17 cellular contexts compared by ENCODE assay signal in genomic region chr2:146246017-146246733, GRCh38.
A peak's percentile ranks its signal among the peaks of the same experiment; 100 is the strongest.
DNase-seq lines count a peak whose midpoint lies in the region; ATAC-seq and TF ChIP-seq lines count a peak whose summit lies in the region.
"Had no signal": no experiment of that assay in that cellular context is flagged by ENCODE, and none has a peak within 500 bp of the region (broad histone marks: within the 10 kb centered on the region; RNA-seq: fewer than 3 reads in every experiment).

No MANE protein-coding gene starts in this region.

- no peak for TF ChIP-seq EP300 in suprapubic skin (IDR thresholded peaks at IDR 0.05)

- H3K4me3 Mint-ChIP-seq in HFFc6 (no peak overlapping the region; the same call in 1 of the 2 replicates), natural killer cell (no peak overlapping the region)
- H3K4me3 Mint-ChIP-seq: activated CD8-positive, alpha-beta memory T cell treated with anti-CD3 and anti-CD28 coated beads, Interleukin-2, amount 10 ng/mL, durations not matched to agents 7 days and 5 days had no signal

- DNase-seq in COLO829 (ENCODE audit: low spot score) (peak; percentile 9), HFFc6 (peak; percentile 55), RWPE2 (ENCODE audit: low spot score) (no peak), fibroblast of the aortic adventitia (ENCODE audit: low read depth) (peak; percentile 5), spleen (no peak), natural killer cell (no peak), suprapubic skin (ENCODE audit: low spot score in 2 of 2) (no peak)
- no peak for DNase-seq in effector CD8-positive, alpha-beta T cell (lab: John Stamatoyannopoulos, UW)
- DNase-seq: activated CD8-positive, alpha-beta memory T cell treated with anti-CD3 and anti-CD28 coated beads, Interleukin-2, amount 10 ng/mL, durations not matched to agents 7 days and 5 days; dermis blood vessel endothelial cell; heart right ventricle; left ventricle myocardium superior; NCI-H1694; NCI-H748 treated with DMSO at 0.1 percent for 48 hours; SIG-M5; stimulated activated CD4-positive, alpha-beta T cell treated with anti-CD3 and anti-CD28 coated beads, Interleukin-15, amount 100 ng/mL, for 24 hours had no signal

- no peaks in the 10 kb centered on the region for H3K9me3 ChIP-seq in RWPE2 (ENCODE audit: severe bottlenecking)
- no peaks in the 10 kb centered on the region for H3K9me3 ChIP-seq in spleen
- H3K9me3 ChIP-seq in suprapubic skin: no peaks in the 10 kb centered on the region
- H3K9me3 ChIP-seq: heart right ventricle had no signal

- no peaks in the 10 kb centered on the region for H3K27me3 ChIP-seq in RWPE2 (ENCODE audit: insufficient read depth, poor library complexity, severe bottlenecking)
- H3K27me3 ChIP-seq in spleen (replicated peaks in 1 of 7): no peaks in the 10 kb centered on the region
- H3K27me3 ChIP-seq in suprapubic skin: no peaks in the 10 kb centered on the region
- H3K27me3 ChIP-seq: heart right ventricle had no signal

- H3K4me3 ChIP-seq in RWPE2 (ENCODE audit: severe bottlenecking) (no peak overlapping the region), fibroblast of the aortic adventitia (ENCODE audit: low read depth, low read length) (no peak overlapping the region), spleen (no peak overlapping the region), suprapubic skin (no peak overlapping the region)
- H3K4me3 ChIP-seq: heart right ventricle had no signal

- no peaks in the 10 kb centered on the region for H3K27me3 Mint-ChIP-seq in HFFc6 (ENCODE audit: insufficient read depth)
- H3K27me3 Mint-ChIP-seq in natural killer cell (ENCODE audit: low read depth in 2 of 2): no peaks in the 10 kb centered on the region
- H3K27me3 Mint-ChIP-seq: activated CD8-positive, alpha-beta memory T cell treated with anti-CD3 and anti-CD28 coated beads, Interleukin-2, amount 10 ng/mL, durations not matched to agents 7 days and 5 days had no signal

- H3K4me1 Mint-ChIP-seq in HFFc6 (ENCODE audit: low read depth) (peaks cover 15% of the 10 kb centered on the region; the same call in 1 of the 2 replicates), natural killer cell (no peaks in the 10 kb centered on the region)
- H3K4me1 Mint-ChIP-seq: activated CD8-positive, alpha-beta memory T cell treated with anti-CD3 and anti-CD28 coated beads, Interleukin-2, amount 10 ng/mL, durations not matched to agents 7 days and 5 days had no signal

- H3K9me3 Mint-ChIP-seq in HFFc6 (peaks cover 6% of the 10 kb centered on the region; the same call in 1 of the 2 replicates), natural killer cell (peaks cover 7 to 14% of the 10 kb centered on the region in 2 donors)

- TF ChIP-seq CTCF in HFFc6 (IDR thresholded peaks at IDR 0.05) (no peak), RWPE2 (IDR thresholded peaks at IDR 0.05; ENCODE audit: poor library complexity, severe bottlenecking) (no peak), fibroblast of the aortic adventitia (IDR thresholded peaks at IDR 0.05; ENCODE audit: insufficient read depth, low read length) (no peak), spleen (IDR thresholded peaks at IDR 0.05 in 8 of 11, conservative IDR thresholded peaks at IDR 0.05 in 3 of 11) (no peak), natural killer cell (IDR thresholded peaks at IDR 0.05) (no peak), suprapubic skin (IDR thresholded peaks at IDR 0.05) (no peak)

- TF ChIP-seq POLR2A in spleen (IDR thresholded peaks at IDR 0.05): no peak
- no peak for TF ChIP-seq POLR2A in suprapubic skin (IDR thresholded peaks at IDR 0.05)

- H3K4me1 ChIP-seq in RWPE2 (ENCODE audit: insufficient read depth, poor library complexity, severe bottlenecking) (no peaks in the 10 kb centered on the region), spleen (no peaks in the 10 kb centered on the region), suprapubic skin (no peaks in the 10 kb centered on the region)
- H3K4me1 ChIP-seq: heart right ventricle had no signal

- WGBS in spleen, 5 donors: 33 to 53% (median 38%) methylated on average over 3 of the region's 3 CpGs
- 48% methylated on average over 3 of the region's 3 CpGs for WGBS in suprapubic skin

- ATAC-seq in RWPE2 (ENCODE audit: low read depth) (peak; percentile 52; the same call in 1 of the 3 replicates), natural killer cell (no peak)
- ATAC-seq: activated CD8-positive, alpha-beta memory T cell treated with anti-CD3 and anti-CD28 coated beads, Interleukin-2, amount 10 ng/mL, durations not matched to agents 7 days and 5 days; activated naive CD4-positive, alpha-beta T cell treated with anti-CD3 and anti-CD28 coated beads, Interleukin-2, amount 50 U/mL, for 72 hours; heart right ventricle; left ventricle myocardium superior had no signal

- H3K36me3 Mint-ChIP-seq in HFFc6 (ENCODE audit: low read depth) (no peaks in the 10 kb centered on the region), natural killer cell (no peaks in the 10 kb centered on the region)
- H3K36me3 Mint-ChIP-seq: activated CD8-positive, alpha-beta memory T cell treated with anti-CD3 and anti-CD28 coated beads, Interleukin-2, amount 10 ng/mL, durations not matched to agents 7 days and 5 days; activated naive CD4-positive, alpha-beta T cell treated with anti-CD3 and anti-CD28 coated beads, Interleukin-2, amount 50 U/mL, for 72 hours had no signal

- H3K27ac Mint-ChIP-seq in HFFc6 (no peak overlapping the region; the same call in 1 of the 2 replicates), natural killer cell (no peak overlapping the region)
- H3K27ac Mint-ChIP-seq: activated CD8-positive, alpha-beta memory T cell treated with anti-CD3 and anti-CD28 coated beads, Interleukin-2, amount 10 ng/mL, durations not matched to agents 7 days and 5 days; activated naive CD4-positive, alpha-beta T cell treated with anti-CD3 and anti-CD28 coated beads, Interleukin-2, amount 50 U/mL, for 72 hours had no signal

- H3K27ac ChIP-seq in RWPE2 (ENCODE audit: poor library complexity, severe bottlenecking) (no peak overlapping the region), spleen (no peak overlapping the region), suprapubic skin (no peak overlapping the region)
- H3K27ac ChIP-seq: heart right ventricle had no signal

- intact Hi-C loops in spleen (cut with DNase I; ENCODE audit: low total_unique reads) (no loop called here), natural killer cell (cut with micrococcal nuclease) (no loop called here)

- H3K36me3 ChIP-seq in RWPE2 (ENCODE audit: low read depth): no peaks in the 10 kb centered on the region
- H3K36me3 ChIP-seq in spleen: no peaks in the 10 kb centered on the region
- H3K36me3 ChIP-seq in suprapubic skin: no peaks in the 10 kb centered on the region
- H3K36me3 ChIP-seq: heart right ventricle had no signal

Comparison
In these comparisons a context has a peak if more than half of its experiments do, and no peak if none do; other contexts are left out.
1. DNase-seq: peak in COLO829 (single experiment), HFFc6 (single experiment) and fibroblast of the aortic adventitia (single experiment); none in RWPE2 (single experiment), effector CD8-positive, alpha-beta T cell (single experiment), spleen (single experiment), natural killer cell (single experiment) and suprapubic skin (0 of 2).